Comparison of ENCODE assay signal across 1 cellular context in genomic region chr17:81917565-81918332, GRCh38.
TF ChIP-seq lines count a peak whose summit lies in the region.

TSS of gene SIRT7 (minus strand) at chr17:81918176. CDS start at chr17:81918131, 45 bp downstream.

TF ChIP-seq in HepG2, 621 proteins besides CTCF, POLR2A, EP300 and RAD21 (continued from another document and continues in another):
- no peak for TF ChIP-seq AHDC1 (CRISPR knock-in tag; IDR thresholded peaks at IDR 0.05; ENCODE audit: borderline replicate concordance)
- no peak for TF ChIP-seq KDM1A (CRISPR knock-in tag; IDR thresholded peaks at IDR 0.05)
- TF ChIP-seq ATF5 (CRISPR knock-in tag; IDR thresholded peaks at IDR 0.05; ENCODE audit: low read depth), result no peak
- TF ChIP-seq USF2 (IDR thresholded peaks at IDR 0.05; ENCODE audit: low read depth, low read length), result no peak
- TF ChIP-seq USF2 (CRISPR knock-in tag; IDR thresholded peaks at IDR 0.05; ENCODE audit: borderline replicate concordance), result no peak
- TF ChIP-seq PAX8 (CRISPR knock-in tag; IDR thresholded peaks at IDR 0.05; ENCODE audit: borderline replicate concordance), result peak; percentile 87; the same call in 1 of the 2 replicates
- no peak for TF ChIP-seq ZNF766 (CRISPR knock-in tag; IDR thresholded peaks at IDR 0.05; ENCODE audit: borderline replicate concordance)
- peak; percentile 11; the same call in 1 of the 2 replicates for TF ChIP-seq HCFC1 (IDR thresholded peaks at IDR 0.05; ENCODE audit: low read depth, low read length)
- no peak for TF ChIP-seq MATR3 (CRISPR knock-in tag; IDR thresholded peaks at IDR 0.05)
- TF ChIP-seq ZBTB10 (CRISPR knock-in tag; IDR thresholded peaks at IDR 0.05; ENCODE audit: borderline replicate concordance), result no peak
- no peak for TF ChIP-seq ZNF772 (CRISPR knock-in tag; IDR thresholded peaks at IDR 0.05)
- no peak for TF ChIP-seq EZH2 (conservative IDR thresholded peaks at IDR 0.05; ENCODE audit: low read depth, low read length)
- no peak for TF ChIP-seq ZBTB40 (IDR thresholded peaks at IDR 0.05)
- TF ChIP-seq ZBTB40 (CRISPR knock-in tag; IDR thresholded peaks at IDR 0.05), result no peak
- no peak for TF ChIP-seq ZNF180 (CRISPR knock-in tag; IDR thresholded peaks at IDR 0.05; ENCODE audit: borderline replicate concordance, low read depth)
- 0 out of 2 replicates have a peak, but pooled peaks have one; percentile 39 for TF ChIP-seq ETV6 (CRISPR knock-in tag; conservative IDR thresholded peaks at IDR 0.05)
- no peak for TF ChIP-seq ZBTB7B (CRISPR knock-in tag; IDR thresholded peaks at IDR 0.05)
- peak; percentile 92 for TF ChIP-seq HES4 (CRISPR knock-in tag; IDR thresholded peaks at IDR 0.05; ENCODE audit: borderline replicate concordance)
- TF ChIP-seq CC2D1A (CRISPR knock-in tag; IDR thresholded peaks at IDR 0.05), result no peak
- no peak for TF ChIP-seq MTF1 (CRISPR knock-in tag; IDR thresholded peaks at IDR 0.05)
- no peak for TF ChIP-seq CEBPG (CRISPR knock-in tag; IDR thresholded peaks at IDR 0.05)
- peak; percentile 53 for TF ChIP-seq SPEN (CRISPR knock-in tag; IDR thresholded peaks at IDR 0.05; ENCODE audit: low read depth)
- TF ChIP-seq ZBED4 (CRISPR knock-in tag; IDR thresholded peaks at IDR 0.05; ENCODE audit: borderline replicate concordance), result no peak
- TF ChIP-seq KLF16 (CRISPR knock-in tag; IDR thresholded peaks at IDR 0.05), result no peak; a peak in 1 of 4 replicates
- no peak for TF ChIP-seq POGZ (CRISPR knock-in tag; IDR thresholded peaks at IDR 0.05)
- TF ChIP-seq MTERF4 (CRISPR knock-in tag; IDR thresholded peaks at IDR 0.05), result no peak
